In genomic region chr1:168428063-168428731, GRCh38 we compare ENCODE assay signal across 1 cellular context.
TF ChIP-seq lines count a peak whose summit lies in the region.

No MANE protein-coding gene starts in this region.

TF ChIP-seq in WTC11, 78 proteins besides CTCF, POLR2A, EP300 and RAD21 (continued from another document):
- no peak for TF ChIP-seq USF1 (CRISPR knock-in tag; IDR thresholded peaks at IDR 0.05)
- TF ChIP-seq CREB1 (CRISPR knock-in tag; IDR thresholded peaks at IDR 0.05) = no peak
- no peak for TF ChIP-seq ELF4 (CRISPR knock-in tag; IDR thresholded peaks at IDR 0.05; ENCODE audit: low read depth)
